Comparison of ENCODE assay signal across 28 cellular contexts in genomic region chr12:11535127-11535526, GRCh38.
"Had no signal": no experiment of that assay in that cellular context is flagged by ENCODE, and none has a peak within 500 bp of the region (broad histone marks: within the 10 kb centered on the region; RNA-seq: fewer than 3 reads in every experiment).

No MANE protein-coding gene starts in this region.

- H3K36me3 Mint-ChIP-seq: stimulated activated effector memory CD8-positive, alpha-beta T cell treated with anti-CD3 and anti-CD28 coated beads, Interleukin-12 subunit alpha, Interleukin-12 subunit beta, amount 100 ng/mL, for 72 hours; stimulated activated naive B cell treated with anti-CD40 and anti-IgM and Interleukin-4, amounts not matched to agents 10 μg/mL and 1 μg/mL and 100 μg/mL, for 72 hours; type B pancreatic cell had no signal

- H3K27ac ChIP-seq: stomach, suprapubic skin, testis, thoracic aorta, thyroid gland, tibial artery, tibial nerve, transverse colon, upper lobe of left lung, upper lobe of right lung, uterus, vagina had no signal

- H3K9me3 Mint-ChIP-seq: stimulated activated effector memory CD8-positive, alpha-beta T cell treated with anti-CD3 and anti-CD28 coated beads, Interleukin-12 subunit alpha, Interleukin-12 subunit beta, amount 100 ng/mL, for 72 hours; stimulated activated naive CD8-positive, alpha-beta T cell treated with anti-CD3 and anti-CD28 coated beads, Interleukin-15, amount 100 ng/mL, for 72 hours; stimulated activated naive CD8-positive, alpha-beta T cell treated with anti-CD3 and anti-CD28 coated beads, Interleukin-15, Interleukin-2, amounts not matched to agents 100 ng/mL and 50 ng/mL, for 24 hours; type B pancreatic cell had no signal

- H3K4me3 Mint-ChIP-seq: stimulated activated effector memory CD8-positive, alpha-beta T cell treated with anti-CD3 and anti-CD28 coated beads, Interleukin-12 subunit alpha, Interleukin-12 subunit beta, amount 100 ng/mL, for 72 hours; stimulated activated memory B cell treated with anti-CD40 and anti-IgM and Interleukin-4, amounts not matched to agents 10 μg/mL and 1 μg/mL and 100 μg/mL, for 72 hours; stimulated activated naive B cell treated with anti-CD40 and anti-IgM and Interleukin-4, amounts not matched to agents 10 μg/mL and 1 μg/mL and 100 μg/mL, for 72 hours; stimulated activated naive CD8-positive, alpha-beta T cell treated with anti-CD3 and anti-CD28 coated beads, Interleukin-15, amount 100 ng/mL, for 72 hours; stimulated activated naive CD8-positive, alpha-beta T cell treated with anti-CD3 and anti-CD28 coated beads, Interleukin-15, Interleukin-2, amounts not matched to agents 100 ng/mL and 50 ng/mL, for 24 hours; type B pancreatic cell had no signal

- H3K27me3 Mint-ChIP-seq: stimulated activated naive CD8-positive, alpha-beta T cell treated with anti-CD3 and anti-CD28 coated beads, Interleukin-15, amount 100 ng/mL, for 72 hours; stimulated activated naive CD8-positive, alpha-beta T cell treated with anti-CD3 and anti-CD28 coated beads, Interleukin-15, Interleukin-2, amounts not matched to agents 100 ng/mL and 50 ng/mL, for 24 hours had no signal

- H3K9me3 ChIP-seq: stomach, suprapubic skin, testis, thoracic aorta, thyroid gland, tibial artery, transverse colon, upper lobe of left lung, upper lobe of right lung, uterus, vagina had no signal

- H3K4me1 ChIP-seq: stomach, suprapubic skin, testis, thyroid gland, tibial artery, tibial nerve, transverse colon, upper lobe of left lung, upper lobe of right lung, uterus, vagina had no signal

- H3K27ac Mint-ChIP-seq: stimulated activated effector memory CD8-positive, alpha-beta T cell treated with anti-CD3 and anti-CD28 coated beads, Interleukin-12 subunit alpha, Interleukin-12 subunit beta, amount 100 ng/mL, for 72 hours; stimulated activated memory B cell treated with anti-CD40 and anti-IgM and Interleukin-4, amounts not matched to agents 10 μg/mL and 1 μg/mL and 100 μg/mL, for 72 hours; stimulated activated naive B cell treated with anti-CD40 and anti-IgM and Interleukin-4, amounts not matched to agents 10 μg/mL and 1 μg/mL and 100 μg/mL, for 72 hours; stimulated activated naive CD8-positive, alpha-beta T cell treated with anti-CD3 and anti-CD28 coated beads, Interleukin-15, amount 100 ng/mL, for 72 hours; stimulated activated naive CD8-positive, alpha-beta T cell treated with anti-CD3 and anti-CD28 coated beads, Interleukin-15, Interleukin-2, amounts not matched to agents 100 ng/mL and 50 ng/mL, for 24 hours; type B pancreatic cell had no signal

- DNase-seq: stimulated activated CD4-positive, alpha-beta T cell treated with anti-CD3 and anti-CD28 coated beads, Interleukin-2, amount 100 ng/mL, for 48 hours; stimulated activated CD4-positive, alpha-beta T cell treated with anti-CD3 and anti-CD28 coated beads, Interleukin-4, amount 100 ng/mL, for 1 hour; stimulated activated CD4-positive, alpha-beta T cell treated with anti-CD3 and anti-CD28 coated beads, Interleukin-4, amount 100 ng/mL, for 24 hours; stimulated activated CD4-positive, alpha-beta T cell treated with anti-CD3 and anti-CD28 coated beads, Interleukin-4, amount 100 ng/mL, for 4 hours; stimulated activated CD8-positive, alpha-beta memory T cell treated with anti-CD3 and anti-CD28 coated beads, Interleukin-4, amount 100 ng/mL, for 48 hours; stimulated activated naive B cell treated with anti-CD40 and anti-IgM and Interleukin-4, amounts not matched to agents 10 μg/mL and 1 μg/mL and 100 μg/mL, for 72 hours; stimulated activated naive CD4-positive, alpha-beta T cell; stimulated activated naive CD4-positive, alpha-beta T cell treated with Interleukin-2 at 50 U/mL for 16 hours; stimulated activated naive CD8-positive, alpha-beta T cell treated with anti-CD3 and anti-CD28 coated beads, Interleukin-15, amount 100 ng/mL, for 72 hours; stimulated activated naive CD8-positive, alpha-beta T cell treated with anti-CD3 and anti-CD28 coated beads, Interleukin-15, Interleukin-2, amounts not matched to agents 100 U/mL and 50 U/mL, for 24 hours; stomach; substantia nigra; testis; thyroid gland; tibial artery; transverse colon; trophoblast cell; upper lobe of left lung; upper lobe of right lung; uterus had no signal

- H3K4me1 Mint-ChIP-seq: stimulated activated effector memory CD8-positive, alpha-beta T cell treated with anti-CD3 and anti-CD28 coated beads, Interleukin-12 subunit alpha, Interleukin-12 subunit beta, amount 100 ng/mL, for 72 hours; stimulated activated memory B cell treated with anti-CD40 and anti-IgM and Interleukin-4, amounts not matched to agents 10 μg/mL and 1 μg/mL and 100 μg/mL, for 72 hours; stimulated activated naive B cell treated with anti-CD40 and anti-IgM and Interleukin-4, amounts not matched to agents 10 μg/mL and 1 μg/mL and 100 μg/mL, for 72 hours had no signal

- ATAC-seq: stimulated activated effector memory CD8-positive, alpha-beta T cell treated with anti-CD3 and anti-CD28 coated beads, Interleukin-12 subunit alpha, Interleukin-12 subunit beta, amount 100 ng/mL, for 72 hours; stimulated activated memory B cell treated with anti-CD40 and anti-IgM and Interleukin-4, amounts not matched to agents 10 μg/mL and 1 μg/mL and 100 μg/mL, for 72 hours; stimulated activated naive B cell treated with anti-CD40 and anti-IgM and Interleukin-4, amounts not matched to agents 10 μg/mL and 1 μg/mL and 100 μg/mL, for 72 hours; stimulated activated naive CD8-positive, alpha-beta T cell treated with anti-CD3 and anti-CD28 coated beads, Interleukin-15, amount 100 ng/mL, for 72 hours; stimulated activated naive CD8-positive, alpha-beta T cell treated with anti-CD3 and anti-CD28 coated beads, Interleukin-15, Interleukin-2, amounts not matched to agents 100 U/mL and 50 U/mL, for 24 hours; upper lobe of right lung had no signal

- H3K27me3 ChIP-seq: stomach, suprapubic skin, testis, thyroid gland, tibial artery, tibial nerve, transverse colon, upper lobe of left lung, upper lobe of right lung, uterus, vagina had no signal

- H3K36me3 ChIP-seq: stomach, suprapubic skin, thoracic aorta, thyroid gland, tibial artery, tibial nerve, transverse colon, upper lobe of left lung, upper lobe of right lung, uterus, vagina had no signal

- H3K4me3 ChIP-seq: stomach, suprapubic skin, testis, thoracic aorta, thyroid gland, tibial artery, tibial nerve, transverse colon, upper lobe of left lung, upper lobe of right lung, uterus, vagina had no signal
